In genomic region chr7:45035909-45036308, GRCh38 we compare ENCODE assay signal across 1 cellular context.
TF ChIP-seq lines count a peak whose summit lies in the region.

No MANE protein-coding gene starts in this region.

TF ChIP-seq in A549, 52 proteins besides CTCF, POLR2A, EP300 and RAD21:
- no peak for TF ChIP-seq EHMT2 (IDR thresholded peaks at IDR 0.05; ENCODE audit: low read depth)
- no peak for TF ChIP-seq ESRRA (IDR thresholded peaks at IDR 0.05; ENCODE audit: borderline replicate concordance, low read length)
- TF ChIP-seq HMGXB4 (CRISPR knock-in tag; IDR thresholded peaks at IDR 0.05; ENCODE audit: borderline replicate concordance) = no peak
- no peak for TF ChIP-seq EHF (CRISPR knock-in tag; IDR thresholded peaks at IDR 0.05)
- no peak for TF ChIP-seq HOXB5 (CRISPR knock-in tag; IDR thresholded peaks at IDR 0.05)
- TF ChIP-seq HOXA7 (CRISPR knock-in tag; IDR thresholded peaks at IDR 0.05) = no peak
- TF ChIP-seq CBX2 (IDR thresholded peaks at IDR 0.05; ENCODE audit: borderline replicate concordance, low read depth) = no peak
- no peak for TF ChIP-seq FOXS1 (CRISPR knock-in tag; IDR thresholded peaks at IDR 0.05)
- TF ChIP-seq RCOR1 (IDR thresholded peaks at IDR 0.05; ENCODE audit: low read depth, low read length) = no peak
- no peak for TF ChIP-seq TFCP2L1 (CRISPR knock-in tag; IDR thresholded peaks at IDR 0.05)
- TF ChIP-seq JUN (IDR thresholded peaks at IDR 0.05) = no peak
- TF ChIP-seq RNF2 (IDR thresholded peaks at IDR 0.05; ENCODE audit: borderline replicate concordance, low read depth) = no peak
- TF ChIP-seq ZC3H11A (IDR thresholded peaks at IDR 0.05) = no peak
- TF ChIP-seq NR3C1 (IDR thresholded peaks at IDR 0.05) = no peak
- no peak for TF ChIP-seq ZSCAN20 (CRISPR knock-in tag; IDR thresholded peaks at IDR 0.05)
- TF ChIP-seq ATOH8 (CRISPR knock-in tag; IDR thresholded peaks at IDR 0.05; ENCODE audit: low read depth) = no peak
- TF ChIP-seq GATA3 (IDR thresholded peaks at IDR 0.05; ENCODE audit: borderline replicate concordance) = no peak
- TF ChIP-seq PBX3 (IDR thresholded peaks at IDR 0.05) = no peak
- no peak for TF ChIP-seq BCL3 (IDR thresholded peaks at IDR 0.05)
- no peak for TF ChIP-seq HDAC2 (IDR thresholded peaks at IDR 0.05)
